Comparison of ENCODE assay signal across 19 cellular contexts in the genomic region with DNA sequence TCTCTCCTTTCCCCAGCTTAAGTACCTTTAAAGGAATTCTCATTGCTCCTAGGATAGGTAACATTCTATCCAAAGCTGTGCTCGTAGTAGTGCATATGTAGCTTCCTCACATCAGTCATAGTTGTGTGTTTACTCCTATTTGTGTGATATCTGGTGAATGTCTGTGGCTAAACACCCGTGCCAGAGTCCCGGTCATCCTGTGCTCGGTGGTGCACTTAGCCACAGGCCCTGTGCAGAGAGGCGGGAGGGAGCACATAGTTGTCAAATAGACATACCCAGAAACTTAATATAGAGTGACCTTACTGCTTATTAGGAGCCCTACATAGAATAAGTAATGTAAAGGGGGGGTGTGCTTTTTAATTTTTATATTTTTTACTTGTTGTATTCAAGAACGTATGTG.
DNase-seq lines count a peak whose midpoint lies in the region; ATAC-seq, FAIRE-seq and TF ChIP-seq lines count a peak whose summit lies in the region.
"Had no signal": no experiment of that assay in that cellular context is flagged by ENCODE, and none has a peak within 500 bp of the region (broad histone marks: within the 10 kb centered on the region; RNA-seq: fewer than 3 reads in every experiment).

No MANE protein-coding gene starts in this region.

- no TSS peak for BruUV-seq in GM12878 (replicated peaks; lab: Mats Ljungman, UMichigan)

- H3K4me1 ChIP-seq in GM12878 (ENCODE audit: control insufficient read depth, insufficient read depth, low read length) = peaks cover 39% of the 10 kb centered on the region
- no peaks in the 10 kb centered on the region for H3K4me1 ChIP-seq in smooth muscle cell (ENCODE audit: low read depth)
- no peaks in the 10 kb centered on the region for H3K4me1 ChIP-seq in naive thymus-derived CD4-positive, alpha-beta T cell (ENCODE audit: control insufficient read depth in 2 of 2, insufficient read depth in 2 of 2, low read length in 2 of 2)
- H3K4me1 ChIP-seq: foreskin keratinocyte, SJCRH30 had no signal

- no peak for TF ChIP-seq EP300 in GM12878 (IDR thresholded peaks at IDR 0.05; ENCODE audit: borderline replicate concordance in 1 of 2, control insufficient read depth in 1 of 2, low read depth in 2 of 2, low read length in 2 of 2)

- no peak overlapping the region for H3K4me3 Mint-ChIP-seq in stimulated activated naive CD8-positive, alpha-beta T cell treated with anti-CD3 and anti-CD28 coated beads, Interleukin-15, Interleukin-2, amounts not matched to agents 100 ng/mL and 50 ng/mL, for 24 hours
- H3K4me3 Mint-ChIP-seq in naive thymus-derived CD4-positive, alpha-beta T cell = no peak overlapping the region
- H3K4me3 Mint-ChIP-seq in type B pancreatic cell = no peak overlapping the region
- H3K4me3 Mint-ChIP-seq: activated naive CD4-positive, alpha-beta T cell treated with anti-CD3 and anti-CD28 coated beads, Interleukin-2, amount 50 U/mL, for 24 hours; H9 had no signal

- intact Hi-C loops in GM12878 (cut with micrococcal nuclease; ENCODE audit: unreplicated experiment) = no loop called here
- intact Hi-C loops in naive thymus-derived CD4-positive, alpha-beta T cell (cut with micrococcal nuclease) = no loop called here

- H3K36me3 Mint-ChIP-seq in stimulated activated naive CD8-positive, alpha-beta T cell treated with anti-CD3 and anti-CD28 coated beads, Interleukin-15, Interleukin-2, amounts not matched to agents 100 ng/mL and 50 ng/mL, for 24 hours (ENCODE audit: low read depth) = peaks cover 50% of the 10 kb centered on the region
- peaks cover 3 to 26% (median 9%) of the 10 kb centered on the region in 5 donors for H3K36me3 Mint-ChIP-seq in naive thymus-derived CD4-positive, alpha-beta T cell
- peaks cover 20% of the 10 kb centered on the region for H3K36me3 Mint-ChIP-seq in type B pancreatic cell

- peak overlapping the region; percentile 71 for H3K27ac ChIP-seq in GM12878 (ENCODE audit: control insufficient read depth, insufficient read depth)
- no peak overlapping the region for H3K27ac ChIP-seq in smooth muscle cell (ENCODE audit: low read depth)
- no peak overlapping the region for H3K27ac ChIP-seq in naive thymus-derived CD4-positive, alpha-beta T cell (ENCODE audit: low read depth, low read length)
- H3K27ac ChIP-seq: foreskin keratinocyte, SJCRH30, thoracic aorta had no signal

- peaks cover 38% of the 10 kb centered on the region for H3K79me2 ChIP-seq in GM12878 (ENCODE audit: control insufficient read depth, insufficient read depth, low read length)
- H3K79me2 ChIP-seq in smooth muscle cell (ENCODE audit: low read depth) = peaks cover 74% of the 10 kb centered on the region

- no peak for DNase-seq in stimulated activated naive CD8-positive, alpha-beta T cell treated with anti-CD3 and anti-CD28 coated beads, Interleukin-15, Interleukin-2, amounts not matched to agents 100 U/mL and 50 U/mL, for 24 hours
- DNase-seq in GM12878 (ENCODE audit: low read depth, low spot score) (no peak), smooth muscle cell (lab: John Stamatoyannopoulos, UW; ENCODE audit: unreplicated experiment) (no peak), type B pancreatic cell (ENCODE audit: extremely low spot score, unreplicated experiment) (no peak), NCI-H1105 (lab: John Stamatoyannopoulos, UW) (no peak)
- DNase-seq in naive thymus-derived CD4-positive, alpha-beta T cell = no peak
- DNase-seq: activated CD8-positive, alpha-beta memory T cell treated with anti-CD3 and anti-CD28 coated beads for 24 hours; central memory CD4-positive, alpha-beta T cell; foreskin keratinocyte; H9; midbrain; MV-4-11; posterior cingulate gyrus; SJCRH30 had no signal

- H2AFZ ChIP-seq in GM12878 (ENCODE audit: control insufficient read depth, low read depth, low read length) = no peak overlapping the region
- H2AFZ ChIP-seq in smooth muscle cell (ENCODE audit: low read depth) = no peak overlapping the region

- no peak overlapping the region for H3K9ac ChIP-seq in GM12878 (ENCODE audit: control insufficient read depth, insufficient read depth, low read length)
- H3K9ac ChIP-seq in smooth muscle cell (ENCODE audit: low read depth) = no peak overlapping the region

- TF ChIP-seq POLR2A in GM12878 (IDR thresholded peaks at IDR 0.05; ENCODE audit: low read depth, low read length) = no peak

- ATAC-seq in stimulated activated naive CD8-positive, alpha-beta T cell treated with anti-CD3 and anti-CD28 coated beads, Interleukin-15, Interleukin-2, amounts not matched to agents 100 U/mL and 50 U/mL, for 24 hours = no peak
- peak; percentile 43 for ATAC-seq in HG02759 (IDR thresholded peaks at IDR 0.05; ENCODE audit: unreplicated experiment)
- peak; percentile 63 for ATAC-seq in GM12878
- ATAC-seq in naive thymus-derived CD4-positive, alpha-beta T cell = no peak
- ATAC-seq: foreskin keratinocyte had no signal

- peak overlapping the region; percentile 17 for H3K27ac Mint-ChIP-seq in stimulated activated naive CD8-positive, alpha-beta T cell treated with anti-CD3 and anti-CD28 coated beads, Interleukin-15, Interleukin-2, amounts not matched to agents 100 ng/mL and 50 ng/mL, for 24 hours
- peak overlapping the region in 4 of 9 donors; percentile 3 to 68 (median 49) for H3K27ac Mint-ChIP-seq in naive thymus-derived CD4-positive, alpha-beta T cell
- no peak overlapping the region for H3K27ac Mint-ChIP-seq in type B pancreatic cell
- H3K27ac Mint-ChIP-seq: activated naive CD4-positive, alpha-beta T cell treated with anti-CD3 and anti-CD28 coated beads, Interleukin-2, amount 50 U/mL, for 24 hours; H9 had no signal

- SMC1A ChIA-PET in GM12878 (lab: Charles Lee; ENCODE audit: uncharacterized antibody, unreplicated experiment) = interaction anchor here (1.1 to 1.9 kb wide), 9 partner anchors 9 to 122 kb away, joined by 3 to 10 read pairs (median 4); no protein-coding TSS in a partner anchor

- H3K4me2 ChIP-seq in GM12878 (ENCODE audit: control insufficient read depth, insufficient read depth) (peak overlapping the region; percentile 82), smooth muscle cell (no peak overlapping the region)

- no peak for FAIRE-seq in GM12878 (lab: Jason Lieb, UNC)
- FAIRE-seq: HTR-8/SVneo had no signal

- no peaks in the 10 kb centered on the region for H3F3A ChIP-seq in smooth muscle cell (ENCODE audit: low read depth)

- H4K20me1 ChIP-seq in GM12878 (ENCODE audit: control insufficient read depth, insufficient read depth) (no peaks in the 10 kb centered on the region), smooth muscle cell (ENCODE audit: low read depth) (peaks cover 95% of the 10 kb centered on the region)

- in situ Hi-C loops in GM12878 (cut with MboI) = no loop called here

- CTCF ChIA-PET in GM12878 (lab: Yijun Ruan, JAX) = interaction anchor here (1.3 to 1.5 kb wide), 4 partner anchors 18 to 122 kb away, joined by 3 to 7 read pairs (median 4); no protein-coding TSS in a partner anchor
- CTCF ChIA-PET in naive thymus-derived CD4-positive, alpha-beta T cell (lab: Charles Lee) = no interaction called here

- RAD21 ChIA-PET in GM12878 (lab: Charles Lee; ENCODE audit: unreplicated experiment) = no interaction called here

- H3K36me3 ChIP-seq in GM12878 (ENCODE audit: control insufficient read depth in 2 of 2, insufficient read depth in 2 of 2, low read length in 1 of 2) (peaks cover 3 to 18% of the 10 kb centered on the region in 2 experiments), smooth muscle cell (ENCODE audit: low read depth) (peaks cover 5% of the 10 kb centered on the region)
- peaks cover 0 to 23% (median 3%) of the 10 kb centered on the region in 3 experiments for H3K36me3 ChIP-seq in naive thymus-derived CD4-positive, alpha-beta T cell (ENCODE audit: control insufficient read depth in 2 of 3, insufficient read depth in 3 of 3, low read length in 3 of 3)

- no peaks in the 10 kb centered on the region for H3K9me3 ChIP-seq in GM12878 (replicated peaks; ENCODE audit: control insufficient read depth, insufficient read depth, low read length)
- no peaks in the 10 kb centered on the region for H3K9me3 ChIP-seq in smooth muscle cell (replicated peaks; ENCODE audit: low read depth)
- no peaks in the 10 kb centered on the region for H3K9me3 ChIP-seq in naive thymus-derived CD4-positive, alpha-beta T cell (ENCODE audit: control insufficient read depth in 2 of 3, low read length in 3 of 3)
- H3K9me3 ChIP-seq: SJCRH30, thoracic aorta had no signal

- no peak for TF ChIP-seq CTCF in GM12878 (IDR thresholded peaks at IDR 0.05 in 2 of 3, conservative IDR thresholded peaks at IDR 0.05 in 1 of 3; ENCODE audit: control insufficient read depth in 2 of 3, extremely low read depth in 1 of 3, insufficient read depth in 1 of 3, low read depth in 3 of 3, low read length in 3 of 3)
- TF ChIP-seq CTCF in smooth muscle cell (IDR thresholded peaks at IDR 0.05; ENCODE audit: borderline replicate concordance, insufficient read depth, poor library complexity, severe bottlenecking) = no peak
- no peak for TF ChIP-seq CTCF in type B pancreatic cell (conservative IDR thresholded peaks at IDR 0.05)

- POLR2A ChIA-PET in GM12878 (lab: Charles Lee) = interaction anchor here (1.0 to 1.1 kb wide), 2 partner anchors 11 to 77 kb away, joined by 3 read pairs; a partner anchor contains a TSS
- POLR2A ChIA-PET in naive thymus-derived CD4-positive, alpha-beta T cell (lab: Charles Lee) = no interaction called here

- no peaks in the 10 kb centered on the region for H3K9me3 Mint-ChIP-seq in stimulated activated naive CD8-positive, alpha-beta T cell treated with anti-CD3 and anti-CD28 coated beads, Interleukin-15, Interleukin-2, amounts not matched to agents 100 ng/mL and 50 ng/mL, for 24 hours
- H3K9me3 Mint-ChIP-seq in naive thymus-derived CD4-positive, alpha-beta T cell = no peaks in the 10 kb centered on the region
- no peaks in the 10 kb centered on the region for H3K9me3 Mint-ChIP-seq in type B pancreatic cell
- H3K9me3 Mint-ChIP-seq: activated naive CD4-positive, alpha-beta T cell treated with anti-CD3 and anti-CD28 coated beads, Interleukin-2, amount 50 U/mL, for 24 hours; H9 had no signal

- TF ChIP-seq RAD21 in GM12878 (IDR thresholded peaks at IDR 0.05; ENCODE audit: insufficient read depth, low read depth, low read length) = no peak

- no peaks in the 10 kb centered on the region for H3K27me3 Mint-ChIP-seq in stimulated activated naive CD8-positive, alpha-beta T cell treated with anti-CD3 and anti-CD28 coated beads, Interleukin-15, Interleukin-2, amounts not matched to agents 100 ng/mL and 50 ng/mL, for 24 hours
- H3K27me3 Mint-ChIP-seq in naive thymus-derived CD4-positive, alpha-beta T cell = no peaks in the 10 kb centered on the region
- H3K27me3 Mint-ChIP-seq in type B pancreatic cell = no peaks in the 10 kb centered on the region
- H3K27me3 Mint-ChIP-seq: activated naive CD4-positive, alpha-beta T cell treated with anti-CD3 and anti-CD28 coated beads, Interleukin-2, amount 50 U/mL, for 24 hours had no signal

- H3K4me3 ChIP-seq in GM12878 (peak overlapping the region; percentile 33; the same call in 1 of the 2 replicates), smooth muscle cell (no peak overlapping the region)
- no peak overlapping the region for H3K4me3 ChIP-seq in naive thymus-derived CD4-positive, alpha-beta T cell (ENCODE audit: low read length)
- H3K4me3 ChIP-seq: SJCRH30, thoracic aorta had no signal

- 16% methylated on average over 6 of the region's 6 CpGs for WGBS in GM12878 (ENCODE audit: insufficient coverage, insufficient replicate concordance, low lambda C conversion rate, missing lambda C conversion rate)
- 88% methylated on average over 6 of the region's 6 CpGs for WGBS in smooth muscle cell (ENCODE audit: low lambda C conversion rate)

- H3K27me3 ChIP-seq in GM12878 (replicated peaks in 1 of 2; ENCODE audit: control insufficient read depth in 2 of 2, insufficient read depth in 2 of 2, low read length in 1 of 2) = no peaks in the 10 kb centered on the region
- no peaks in the 10 kb centered on the region for H3K27me3 ChIP-seq in smooth muscle cell (ENCODE audit: low read depth)
- no peaks in the 10 kb centered on the region for H3K27me3 ChIP-seq in naive thymus-derived CD4-positive, alpha-beta T cell (ENCODE audit: control insufficient read depth in 2 of 2, insufficient read depth in 2 of 2, low read length in 2 of 2)
- H3K27me3 ChIP-seq: foreskin keratinocyte, SJCRH30 had no signal

- H3K4me1 Mint-ChIP-seq in stimulated activated naive CD8-positive, alpha-beta T cell treated with anti-CD3 and anti-CD28 coated beads, Interleukin-15, Interleukin-2, amounts not matched to agents 100 ng/mL and 50 ng/mL, for 24 hours (ENCODE audit: low read depth) = peaks cover 37% of the 10 kb centered on the region
- H3K4me1 Mint-ChIP-seq in naive thymus-derived CD4-positive, alpha-beta T cell = peaks cover 11 to 66% (median 50%) of the 10 kb centered on the region in 7 donors
- peaks cover 6% of the 10 kb centered on the region for H3K4me1 Mint-ChIP-seq in type B pancreatic cell (ENCODE audit: unreplicated experiment)

Comparison
In these comparisons a context has a peak if more than half of its experiments do, and no peak if none do; other contexts are left out.
1. ATAC-seq: peak in HG02759 (single experiment) and GM12878 (single experiment); none in stimulated activated naive CD8-positive, alpha-beta T cell treated with anti-CD3 and anti-CD28 coated beads, Interleukin-15, Interleukin-2, amounts not matched to agents 100 U/mL and 50 U/mL, for 24 hours (single experiment) and naive thymus-derived CD4-positive, alpha-beta T cell (single experiment).